In the genomic region with DNA sequence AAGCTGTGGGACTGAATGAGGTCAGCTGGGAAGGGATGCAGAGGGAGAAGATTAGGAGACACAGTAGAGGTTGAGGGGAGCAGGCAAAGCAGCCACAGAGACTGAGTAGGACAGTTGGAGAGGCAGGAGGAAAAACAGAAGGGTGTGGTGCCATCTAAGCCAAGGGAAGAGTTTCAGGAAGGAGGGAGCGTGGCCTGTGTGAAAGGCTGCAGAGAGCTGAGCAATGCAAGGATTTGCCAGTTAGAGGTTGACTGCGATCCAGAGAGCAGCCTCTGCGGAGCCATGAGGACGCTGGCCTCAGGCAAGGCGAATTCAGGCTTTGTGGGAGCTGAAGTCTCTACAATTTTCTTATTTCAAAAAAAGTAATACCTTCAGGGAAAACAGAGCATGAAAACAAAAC, we compare ENCODE assay signal across 27 cellular contexts. TPM values are rescaled to one million over a fixed set of nuclear protein-coding genes. Genes with fewer than 3 reads are reported as not detected.
"Had no signal": no experiment of that assay in that cellular context is flagged by ENCODE, and none has a peak within 500 bp of the region (broad histone marks: within the 10 kb centered on the region; RNA-seq: fewer than 3 reads in every experiment).

No MANE protein-coding gene starts in this region.

- H3K4me3 ChIP-seq: SK-N-MC had no signal

- H3K27me3 ChIP-seq: brain microvascular endothelial cell had no signal

- DNase-seq: activated CD4-positive, alpha-beta memory T cell treated with anti-CD3 and anti-CD28 coated beads, Interleukin-2, amount 10 ng/mL, durations not matched to agents 7 days and 5 days; activated CD4-positive, alpha-beta T cell treated with anti-CD3 and anti-CD28 coated beads for 36 hours; activated CD4-positive, alpha-beta T cell treated with anti-CD3 and anti-CD28 coated beads, Interleukin-2, amount 50 U/mL, for 1 hour; activated CD8-positive, alpha-beta memory T cell treated with anti-CD3 and anti-CD28 coated beads, Interleukin-2, amount 50 U/mL, for 4 hours; activated gamma-delta T cell treated with Interleukin-2 at 50 U/mL for 16 hours; activated naive CD4-positive, alpha-beta T cell treated with anti-CD3 and anti-CD28 coated beads, Interleukin-2, amount 10 ng/mL, durations not matched to agents 7 days and 5 days; activated naive CD8-positive, alpha-beta T cell treated with anti-CD3 and anti-CD28 coated beads for 36 hours; activated T-cell treated with anti-CD3 and anti-CD28 coated beads, Interleukin-2, amount 50 U/mL, for 72 hours; brain microvascular endothelial cell; cerebellar nuclear complex; NCI-H1048; NCI-H146; NCI-H187 treated with DMSO at 0.1 percent for 48 hours; NCI-H345; NCI-H510A; NCI-H526 treated with DMSO at 0.1 percent for 48 hours; NCI-H82; RPMI8226; T-cell; T-helper 2 cell; T1000 had no signal

- ATAC-seq: activated CD4-positive, alpha-beta T cell treated with anti-CD3 and anti-CD28 coated beads for 36 hours; activated T-cell treated with anti-CD3 and anti-CD28 coated beads, Interleukin-2, amount 50 U/mL, for 72 hours; Right ventricle myocardium inferior; T-cell had no signal

- H3K27ac ChIP-seq: brain microvascular endothelial cell, SK-N-MC, VCaP had no signal

- H3K36me3 ChIP-seq: brain microvascular endothelial cell had no signal

RNA-seq across cellular contexts. Expression of a gene that starts 28.9 kb away (rescaled TPM):
- total RNA-seq: activated CD4-positive, alpha-beta memory T cell treated with anti-CD3 and anti-CD28 coated beads, Interleukin-2, amount 10 ng/mL, durations not matched to agents 7 days and 5 days; activated CD4-positive, alpha-beta T cell treated with anti-CD3 and anti-CD28 coated beads for 36 hours; activated naive CD8-positive, alpha-beta T cell treated with anti-CD3 and anti-CD28 coated beads for 36 hours; activated T-cell treated with anti-CD3 and anti-CD28 coated beads, Interleukin-2, amount 50 U/mL, for 72 hours; cardiac septum; LHCN-M2; OCI-LY7; Right ventricle myocardium inferior; T-cell had no signal
